ENCODE assay signal across 1 cellular context in genomic region chr13:59342396-59342795, GRCh38.
TF ChIP-seq lines count a peak whose summit lies in the region.

No MANE protein-coding gene starts in this region.

TF ChIP-seq in WTC11, 78 proteins besides CTCF, POLR2A, EP300 and RAD21 (continued from another document):
- TF ChIP-seq ZNF512 (CRISPR knock-in tag; IDR thresholded peaks at IDR 0.05; ENCODE audit: borderline replicate concordance), result no peak
- TF ChIP-seq ZNF425 (CRISPR knock-in tag; conservative IDR thresholded peaks at IDR 0.05), result no peak
- TF ChIP-seq ZNF281 (CRISPR knock-in tag; IDR thresholded peaks at IDR 0.05), result no peak
- TF ChIP-seq CREM (CRISPR knock-in tag; IDR thresholded peaks at IDR 0.05), result no peak
